ENCODE assay signal across 18 cellular contexts in the genomic region with DNA sequence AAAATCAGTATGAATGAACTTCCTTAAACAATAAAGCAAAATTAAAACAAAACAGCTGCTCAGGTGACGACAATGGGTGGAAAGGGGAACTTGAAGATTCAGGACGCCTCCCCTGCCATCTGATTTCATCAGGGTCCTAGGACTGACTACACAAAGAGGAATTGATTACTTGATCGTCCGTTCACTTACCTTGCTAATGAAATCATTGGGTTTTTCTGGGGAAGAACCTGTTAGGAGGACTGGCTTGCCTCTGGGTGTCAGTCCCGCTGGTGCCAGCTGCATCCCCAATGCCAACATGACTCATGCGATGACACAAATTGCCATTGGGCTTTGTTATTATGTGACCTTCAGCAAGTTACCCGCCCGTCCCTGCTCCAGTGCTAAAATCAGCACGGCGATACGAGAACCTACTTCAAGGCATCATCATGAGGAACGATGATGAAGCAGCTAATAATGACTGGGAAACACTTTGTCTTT.
DNase-seq lines count a peak whose midpoint lies in the region; ATAC-seq and TF ChIP-seq lines count a peak whose summit lies in the region.
"Had no signal": no experiment of that assay in that cellular context is flagged by ENCODE, and none has a peak within 500 bp of the region (broad histone marks: within the 10 kb centered on the region; RNA-seq: fewer than 3 reads in every experiment).

No MANE protein-coding gene starts in this region.

- H3K9me3 ChIP-seq in T-helper 17 cell (ENCODE audit: control insufficient read depth, low read length, poor library complexity, severe bottlenecking), result no peaks in the 10 kb centered on the region
- H3K9me3 ChIP-seq: esophagus muscularis mucosa, spleen had no signal

- H3K4me3 Mint-ChIP-seq in activated B cell treated with CpG ODN at 0.5 μM for 24 hours, result no peak overlapping the region
- H3K4me3 Mint-ChIP-seq in nephron progenitor cell, result no peak overlapping the region
- no peak overlapping the region for H3K4me3 Mint-ChIP-seq in T-helper 17 cell
- H3K4me3 Mint-ChIP-seq in type B pancreatic cell, result no peak overlapping the region
- no peak overlapping the region for H3K4me3 Mint-ChIP-seq in stimulated activated effector memory CD8-positive, alpha-beta T cell treated with anti-CD3 and anti-CD28 coated beads, Interleukin-12 subunit alpha, Interleukin-12 subunit beta, amount 100 ng/mL, for 72 hours
- H3K4me3 Mint-ChIP-seq: activated CD4-positive, alpha-beta T cell treated with anti-CD3 and anti-CD28 coated beads, Interleukin-2, amount 10 ng/mL, durations not matched to agents 24 days and 14 days; CD4-positive, CD25-positive, alpha-beta regulatory T cell; IgD-negative memory B cell had no signal

- no peak for TF ChIP-seq CTCF in NB4 (IDR thresholded peaks at IDR 0.05; ENCODE audit: low read depth, low read length)
- no peak for TF ChIP-seq CTCF in activated B cell treated with CpG ODN at 0.5 μM for 24 hours (IDR thresholded peaks at IDR 0.05)
- no peak for TF ChIP-seq CTCF in nephron progenitor cell (IDR thresholded peaks at IDR 0.05)
- TF ChIP-seq CTCF in type B pancreatic cell (conservative IDR thresholded peaks at IDR 0.05), result no peak

- no peak overlapping the region for H3K4me3 ChIP-seq in NB4 (ENCODE audit: low read depth, low read length)
- H3K4me3 ChIP-seq: esophagus muscularis mucosa, spleen had no signal

- DNase-seq in CD1c-positive myeloid dendritic cell (ENCODE audit: extremely low spot score) (peak; percentile 85), NB4 (ENCODE audit: low read depth) (peak; percentile 65), activated B cell treated with CpG ODN at 0.5 μM for 24 hours (no peak), nephron progenitor cell (no peak), T-helper 17 cell (no peak), type B pancreatic cell (ENCODE audit: extremely low spot score, unreplicated experiment) (no peak), HPDE6-E6E7 (ENCODE audit: extremely low spot score) (no peak)
- no peak for DNase-seq in stimulated activated effector memory CD8-positive, alpha-beta T cell treated with anti-CD3 and anti-CD28 coated beads, Interleukin-12 subunit alpha, Interleukin-12 subunit beta, amount 100 ng/mL, for 72 hours (ENCODE audit: low spot score in 2 of 2)
- DNase-seq: activated CD4-positive, alpha-beta T cell treated with anti-CD3 and anti-CD28 coated beads, Interleukin-2, amount 10 ng/mL, durations not matched to agents 24 days and 14 days; activated effector memory CD4-positive, alpha-beta T cell treated with Interleukin-2 at 50 U/mL for 16 hours; CD4-positive, CD25-positive, alpha-beta regulatory T cell; DMS79; left cardiac atrium; NCI-H1105; NCI-H748 treated with DMSO at 0.1 percent for 48 hours; spleen had no signal

- TF ChIP-seq POLR2A in NB4 (IDR thresholded peaks at IDR 0.05; ENCODE audit: extremely low read depth, insufficient read length), result no peak

- H3K9me3 Mint-ChIP-seq in activated B cell treated with CpG ODN at 0.5 μM for 24 hours, result no peaks in the 10 kb centered on the region
- H3K9me3 Mint-ChIP-seq in nephron progenitor cell, result no peaks in the 10 kb centered on the region
- no peaks in the 10 kb centered on the region for H3K9me3 Mint-ChIP-seq in type B pancreatic cell
- no peaks in the 10 kb centered on the region for H3K9me3 Mint-ChIP-seq in stimulated activated effector memory CD8-positive, alpha-beta T cell treated with anti-CD3 and anti-CD28 coated beads, Interleukin-12 subunit alpha, Interleukin-12 subunit beta, amount 100 ng/mL, for 72 hours
- H3K9me3 Mint-ChIP-seq: activated CD4-positive, alpha-beta T cell treated with anti-CD3 and anti-CD28 coated beads, Interleukin-2, amount 10 ng/mL, durations not matched to agents 24 days and 14 days; IgD-negative memory B cell had no signal

- intact Hi-C loops in activated B cell treated with CpG ODN at 0.5 μM for 24 hours (cut with micrococcal nuclease), result no loop called here

- H3K4me1 Mint-ChIP-seq in activated B cell treated with CpG ODN at 0.5 μM for 24 hours (peaks cover 11% of the 10 kb centered on the region), nephron progenitor cell (peaks cover 71% of the 10 kb centered on the region), T-helper 17 cell (no peaks in the 10 kb centered on the region), type B pancreatic cell (ENCODE audit: unreplicated experiment) (peaks cover 44% of the 10 kb centered on the region)
- no peaks in the 10 kb centered on the region for H3K4me1 Mint-ChIP-seq in stimulated activated effector memory CD8-positive, alpha-beta T cell treated with anti-CD3 and anti-CD28 coated beads, Interleukin-12 subunit alpha, Interleukin-12 subunit beta, amount 100 ng/mL, for 72 hours
- H3K4me1 Mint-ChIP-seq: activated CD4-positive, alpha-beta T cell treated with anti-CD3 and anti-CD28 coated beads, Interleukin-2, amount 10 ng/mL, durations not matched to agents 24 days and 14 days; CD4-positive, CD25-positive, alpha-beta regulatory T cell had no signal

- POLR2A ChIA-PET in activated B cell treated with CpG ODN at 0.5 μM for 24 hours (lab: Charles Lee), result interaction anchor here (0.6 kb wide), 1 partner anchor 121 kb away, joined by 3 read pairs; no protein-coding TSS in a partner anchor

- H3K27me3 Mint-ChIP-seq in activated B cell treated with CpG ODN at 0.5 μM for 24 hours (no peaks in the 10 kb centered on the region), nephron progenitor cell (ENCODE audit: low read depth, poor library complexity) (peaks cover 3% of the 10 kb centered on the region), T-helper 17 cell (peaks cover 3% of the 10 kb centered on the region), type B pancreatic cell (no peaks in the 10 kb centered on the region)
- H3K27me3 Mint-ChIP-seq: CD4-positive, CD25-positive, alpha-beta regulatory T cell; IgD-negative memory B cell had no signal

- CTCF ChIA-PET in activated B cell treated with CpG ODN at 0.5 μM for 24 hours (lab: Charles Lee), result interaction anchor here (0.6 kb wide), 1 partner anchor 11 kb away, joined by 3 read pairs; no protein-coding TSS in a partner anchor

- peak; percentile 65 for ATAC-seq in activated B cell treated with CpG ODN at 0.5 μM for 24 hours (ENCODE audit: low read depth)
- no peak for ATAC-seq in T-helper 17 cell
- no peak for ATAC-seq in stimulated activated effector memory CD8-positive, alpha-beta T cell treated with anti-CD3 and anti-CD28 coated beads, Interleukin-12 subunit alpha, Interleukin-12 subunit beta, amount 100 ng/mL, for 72 hours
- ATAC-seq: left cardiac atrium had no signal

- H3K27ac Mint-ChIP-seq in activated B cell treated with CpG ODN at 0.5 μM for 24 hours (peak overlapping the region; percentile 59), nephron progenitor cell (peak overlapping the region; percentile 48), T-helper 17 cell (no peak overlapping the region), type B pancreatic cell (no peak overlapping the region)
- H3K27ac Mint-ChIP-seq in stimulated activated effector memory CD8-positive, alpha-beta T cell treated with anti-CD3 and anti-CD28 coated beads, Interleukin-12 subunit alpha, Interleukin-12 subunit beta, amount 100 ng/mL, for 72 hours, result no peak overlapping the region
- H3K27ac Mint-ChIP-seq: activated CD4-positive, alpha-beta T cell treated with anti-CD3 and anti-CD28 coated beads, Interleukin-2, amount 10 ng/mL, durations not matched to agents 24 days and 14 days; CD4-positive, CD25-positive, alpha-beta regulatory T cell had no signal

- H3K36me3 Mint-ChIP-seq in activated B cell treated with CpG ODN at 0.5 μM for 24 hours (ENCODE audit: low read depth), result no peaks in the 10 kb centered on the region
- H3K36me3 Mint-ChIP-seq in nephron progenitor cell (ENCODE audit: low read depth), result peaks cover 9% of the 10 kb centered on the region
- H3K36me3 Mint-ChIP-seq in T-helper 17 cell (ENCODE audit: low read depth), result peaks cover 4% of the 10 kb centered on the region
- peaks cover 17% of the 10 kb centered on the region for H3K36me3 Mint-ChIP-seq in type B pancreatic cell
- no peaks in the 10 kb centered on the region for H3K36me3 Mint-ChIP-seq in stimulated activated effector memory CD8-positive, alpha-beta T cell treated with anti-CD3 and anti-CD28 coated beads, Interleukin-12 subunit alpha, Interleukin-12 subunit beta, amount 100 ng/mL, for 72 hours
- H3K36me3 Mint-ChIP-seq: CD4-positive, CD25-positive, alpha-beta regulatory T cell; IgD-negative memory B cell had no signal

Comparison
In these comparisons a context has a peak if more than half of its experiments do, and no peak if none do; other contexts are left out.
1. DNase-seq: peak in CD1c-positive myeloid dendritic cell (single experiment) and NB4 (single experiment); none in activated B cell treated with CpG ODN at 0.5 μM for 24 hours (single experiment), nephron progenitor cell (single experiment), T-helper 17 cell (0 of 3), type B pancreatic cell (single experiment), HPDE6-E6E7 (single experiment) and stimulated activated effector memory CD8-positive, alpha-beta T cell treated with anti-CD3 and anti-CD28 coated beads, Interleukin-12 subunit alpha, Interleukin-12 subunit beta, amount 100 ng/mL, for 72 hours (0 of 2).
2. H3K27ac Mint-ChIP-seq: peak in activated B cell treated with CpG ODN at 0.5 μM for 24 hours (single experiment) and nephron progenitor cell (single experiment); none in T-helper 17 cell (single experiment), type B pancreatic cell (single experiment) and stimulated activated effector memory CD8-positive, alpha-beta T cell treated with anti-CD3 and anti-CD28 coated beads, Interleukin-12 subunit alpha, Interleukin-12 subunit beta, amount 100 ng/mL, for 72 hours (single experiment).